2 cellular contexts compared by ENCODE assay signal in the genomic region with DNA sequence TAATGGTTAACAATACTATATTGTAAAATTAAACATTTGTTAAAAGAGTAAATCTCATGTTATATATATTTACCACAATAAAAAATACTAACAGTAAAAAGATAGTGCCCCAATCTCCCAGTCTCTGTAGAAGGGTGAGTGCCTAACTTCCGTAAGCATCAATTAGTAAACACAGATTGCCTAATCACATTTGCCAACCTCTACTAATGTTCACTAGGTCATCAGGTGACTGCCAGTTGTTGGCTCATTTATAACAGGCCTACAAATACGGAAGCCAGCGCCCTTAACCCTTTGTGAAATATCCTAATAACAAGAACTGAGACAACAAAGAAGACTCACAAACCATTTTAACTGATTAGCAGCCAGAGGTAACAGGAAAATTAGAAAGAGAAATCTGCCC.
TF ChIP-seq lines count a peak whose summit lies in the region.

No MANE protein-coding gene starts in this region.

TF ChIP-seq in liver, 16 proteins besides CTCF, POLR2A, EP300 and RAD21:
- TF ChIP-seq RXRA (IDR thresholded peaks at IDR 0.05): peak; percentile 46 to 67
- peak in 1 of 2 donors; percentile 49 for TF ChIP-seq JUND (IDR thresholded peaks at IDR 0.05)
- no peak for TF ChIP-seq HNF4G (IDR thresholded peaks at IDR 0.05)
- peak; percentile 38 for TF ChIP-seq SP1 (IDR thresholded peaks at IDR 0.05)
- TF ChIP-seq, protein P1, sequence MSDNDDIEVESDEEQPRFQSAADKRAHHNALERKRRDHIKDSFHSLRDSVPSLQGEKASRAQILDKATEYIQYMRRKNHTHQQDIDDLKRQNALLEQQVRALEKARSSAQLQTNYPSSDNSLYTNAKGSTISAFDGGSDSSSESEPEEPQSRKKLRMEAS (IDR thresholded peaks at IDR 0.05): peak; percentile 33
- peak; percentile 73 for TF ChIP-seq ZBTB33 (IDR thresholded peaks at IDR 0.05)
- TF ChIP-seq, protein P2, sequence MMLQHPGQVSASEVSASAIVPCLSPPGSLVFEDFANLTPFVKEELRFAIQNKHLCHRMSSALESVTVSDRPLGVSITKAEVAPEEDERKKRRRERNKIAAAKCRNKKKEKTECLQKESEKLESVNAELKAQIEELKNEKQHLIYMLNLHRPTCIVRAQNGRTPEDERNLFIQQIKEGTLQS (IDR thresholded peaks at IDR 0.05): peak; percentile 42
- peak; percentile 80 for TF ChIP-seq FOXA1 (IDR thresholded peaks at IDR 0.05)
- TF ChIP-seq GABPA (IDR thresholded peaks at IDR 0.05 in 1 of 2, conservative IDR thresholded peaks at IDR 0.05 in 1 of 2): peak in 1 of 2 donors; percentile 65
- no peak for TF ChIP-seq NR2F2 (IDR thresholded peaks at IDR 0.05)
- peak; percentile 34 for TF ChIP-seq YY1 (IDR thresholded peaks at IDR 0.05)
- TF ChIP-seq EGR1 (IDR thresholded peaks at IDR 0.05; ENCODE audit: low read depth in 2 of 2): no peak
- TF ChIP-seq HNF4A (conservative IDR thresholded peaks at IDR 0.05): peak; percentile 13 to 63
- no peak for TF ChIP-seq TAF1 (conservative IDR thresholded peaks at IDR 0.05)
- TF ChIP-seq REST (IDR thresholded peaks at IDR 0.05): peak; percentile 42
- TF ChIP-seq FOXA2 (IDR thresholded peaks at IDR 0.05): peak; percentile 91

TF ChIP-seq in HepG2, 621 proteins besides CTCF, POLR2A, EP300 and RAD21:
- TF ChIP-seq JUN (CRISPR knock-in tag; IDR thresholded peaks at IDR 0.05): no peak
- no peak for TF ChIP-seq NFYC (CRISPR knock-in tag; IDR thresholded peaks at IDR 0.05)
- TF ChIP-seq HMG20B (CRISPR knock-in tag; conservative IDR thresholded peaks at IDR 0.05): no peak
- TF ChIP-seq GLMP (CRISPR knock-in tag; IDR thresholded peaks at IDR 0.05; ENCODE audit: borderline replicate concordance): no peak
- TF ChIP-seq CENPT (CRISPR knock-in tag; IDR thresholded peaks at IDR 0.05; ENCODE audit: low read depth): no peak
- TF ChIP-seq RNF219 (CRISPR knock-in tag; IDR thresholded peaks at IDR 0.05): no peak
- no peak for TF ChIP-seq STAT5B (CRISPR knock-in tag; IDR thresholded peaks at IDR 0.05)
- TF ChIP-seq ZNF460 (CRISPR knock-in tag; IDR thresholded peaks at IDR 0.05; ENCODE audit: borderline replicate concordance): no peak
- no peak for TF ChIP-seq ZNF784 (CRISPR knock-in tag; IDR thresholded peaks at IDR 0.05; ENCODE audit: borderline replicate concordance)
- TF ChIP-seq ZNF567 (CRISPR knock-in tag; IDR thresholded peaks at IDR 0.05; ENCODE audit: borderline replicate concordance): no peak
- TF ChIP-seq GATA4 (IDR thresholded peaks at IDR 0.05; ENCODE audit: borderline replicate concordance, low read depth): no peak
- no peak for TF ChIP-seq ZUFSP (CRISPR knock-in tag; IDR thresholded peaks at IDR 0.05; ENCODE audit: borderline replicate concordance)
- no peak for TF ChIP-seq KLF12 (CRISPR knock-in tag; IDR thresholded peaks at IDR 0.05; ENCODE audit: borderline replicate concordance)
- no peak for TF ChIP-seq POLR2G (IDR thresholded peaks at IDR 0.05; ENCODE audit: low read depth, low read length)
- no peak for TF ChIP-seq ZNF629 (CRISPR knock-in tag; conservative IDR thresholded peaks at IDR 0.05)
- TF ChIP-seq THRA (CRISPR knock-in tag; IDR thresholded peaks at IDR 0.05; ENCODE audit: borderline replicate concordance): no peak
- TF ChIP-seq, protein P2 (CRISPR knock-in tag; IDR thresholded peaks at IDR 0.05): no peak
- TF ChIP-seq, protein P3, sequence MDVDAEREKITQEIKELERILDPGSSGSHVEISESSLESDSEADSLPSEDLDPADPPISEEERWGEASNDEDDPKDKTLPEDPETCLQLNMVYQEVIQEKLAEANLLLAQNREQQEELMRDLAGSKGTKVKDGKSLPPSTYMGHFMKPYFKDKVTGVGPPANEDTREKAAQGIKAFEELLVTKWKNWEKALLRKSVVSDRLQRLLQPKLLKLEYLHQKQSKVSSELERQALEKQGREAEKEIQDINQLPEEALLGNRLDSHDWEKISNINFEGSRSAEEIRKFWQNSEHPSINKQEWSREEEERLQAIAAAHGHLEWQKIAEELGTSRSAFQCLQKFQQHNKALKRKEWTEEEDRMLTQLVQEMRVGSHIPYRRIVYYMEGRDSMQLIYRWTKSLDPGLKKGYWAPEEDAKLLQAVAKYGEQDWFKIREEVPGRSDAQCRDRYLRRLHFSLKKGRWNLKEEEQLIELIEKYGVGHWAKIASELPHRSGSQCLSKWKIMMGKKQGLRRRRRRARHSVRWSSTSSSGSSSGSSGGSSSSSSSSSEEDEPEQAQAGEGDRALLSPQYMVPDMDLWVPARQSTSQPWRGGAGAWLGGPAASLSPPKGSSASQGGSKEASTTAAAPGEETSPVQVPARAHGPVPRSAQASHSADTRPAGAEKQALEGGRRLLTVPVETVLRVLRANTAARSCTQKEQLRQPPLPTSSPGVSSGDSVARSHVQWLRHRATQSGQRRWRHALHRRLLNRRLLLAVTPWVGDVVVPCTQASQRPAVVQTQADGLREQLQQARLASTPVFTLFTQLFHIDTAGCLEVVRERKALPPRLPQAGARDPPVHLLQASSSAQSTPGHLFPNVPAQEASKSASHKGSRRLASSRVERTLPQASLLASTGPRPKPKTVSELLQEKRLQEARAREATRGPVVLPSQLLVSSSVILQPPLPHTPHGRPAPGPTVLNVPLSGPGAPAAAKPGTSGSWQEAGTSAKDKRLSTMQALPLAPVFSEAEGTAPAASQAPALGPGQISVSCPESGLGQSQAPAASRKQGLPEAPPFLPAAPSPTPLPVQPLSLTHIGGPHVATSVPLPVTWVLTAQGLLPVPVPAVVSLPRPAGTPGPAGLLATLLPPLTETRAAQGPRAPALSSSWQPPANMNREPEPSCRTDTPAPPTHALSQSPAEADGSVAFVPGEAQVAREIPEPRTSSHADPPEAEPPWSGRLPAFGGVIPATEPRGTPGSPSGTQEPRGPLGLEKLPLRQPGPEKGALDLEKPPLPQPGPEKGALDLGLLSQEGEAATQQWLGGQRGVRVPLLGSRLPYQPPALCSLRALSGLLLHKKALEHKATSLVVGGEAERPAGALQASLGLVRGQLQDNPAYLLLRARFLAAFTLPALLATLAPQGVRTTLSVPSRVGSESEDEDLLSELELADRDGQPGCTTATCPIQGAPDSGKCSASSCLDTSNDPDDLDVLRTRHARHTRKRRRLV (CRISPR knock-in tag; IDR thresholded peaks at IDR 0.05): no peak
- no peak for TF ChIP-seq AGO2 (optimal IDR thresholded peaks at IDR 0.05; ENCODE audit: low read depth, low read length)
- no peak for TF ChIP-seq ZNF746 (CRISPR knock-in tag; IDR thresholded peaks at IDR 0.05)
